ENCODE assay signal across 13 cellular contexts in the genomic region with DNA sequence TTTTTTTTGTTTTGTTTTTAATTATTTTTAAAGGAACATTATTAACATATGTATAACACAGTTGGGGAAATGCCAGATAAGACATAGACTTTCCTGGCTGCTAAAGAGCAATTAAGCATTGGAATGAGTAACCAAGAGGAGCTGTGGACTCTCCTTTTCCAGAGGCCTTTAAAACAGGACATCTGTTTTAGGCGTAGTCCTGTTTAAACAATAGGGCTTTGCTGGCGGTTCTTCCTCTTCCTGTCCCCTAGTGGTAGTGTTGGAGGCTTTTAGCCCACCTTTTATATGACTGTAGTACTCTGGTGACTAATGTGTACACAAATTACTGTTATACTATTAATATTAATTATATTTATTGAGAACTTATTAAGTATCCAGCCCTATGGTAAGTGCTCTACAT.
DNase-seq lines count a peak whose midpoint lies in the region; ATAC-seq and TF ChIP-seq lines count a peak whose summit lies in the region.
"Had no signal": no experiment of that assay in that cellular context is flagged by ENCODE, and none has a peak within 500 bp of the region (broad histone marks: within the 10 kb centered on the region; RNA-seq: fewer than 3 reads in every experiment).

No MANE protein-coding gene starts in this region.

- H3K4me3 ChIP-seq in GM23338 = no peak overlapping the region
- H3K4me3 ChIP-seq in foreskin fibroblast (ENCODE audit: low read depth in 1 of 2, low read length in 2 of 2) = no peak overlapping the region
- H3K4me3 ChIP-seq: coronary artery, K562 had no signal

- H4K20me1 ChIP-seq in GM23338 (replicated peaks; ENCODE audit: insufficient read depth) = no peaks in the 10 kb centered on the region

- H2AFZ ChIP-seq in GM23338 = no peak overlapping the region

- no peaks in the 10 kb centered on the region for H3K9me2 ChIP-seq in GM23338 (ENCODE audit: insufficient read depth)

- H3K4me1 ChIP-seq in GM23338 (ENCODE audit: insufficient read depth) = peaks cover 2% of the 10 kb centered on the region; the same call in 1 of the 2 replicates

- H3K36me3 Mint-ChIP-seq in GM23338 (ENCODE audit: low read depth) = no peaks in the 10 kb centered on the region

- no peaks in the 10 kb centered on the region for H3F3A ChIP-seq in GM23338 (replicated peaks; ENCODE audit: low read depth)

- DNase-seq in GM23338 (ENCODE audit: low spot score) (peak; percentile 61), RPMI7951 (ENCODE audit: low read depth) (peak; percentile 72), foreskin fibroblast (peak; percentile 56 to 86), pulmonary artery endothelial cell (ENCODE audit: low read depth, low spot score) (peak; percentile 17), COLO668 (lab: John Stamatoyannopoulos, UW; ENCODE audit: unreplicated experiment) (no peak)
- no peak for DNase-seq in NK-92 treated with Interleukin-12 subunit alpha and Interleukin-12 subunit beta, amount 100 ng/mL, for 24 hours (lab: John Stamatoyannopoulos, UW)
- DNase-seq: glutamatergic neuron, NCI-H2171 had no signal

- no peak overlapping the region for H3K4me2 ChIP-seq in GM23338

- no peak overlapping the region for H3K4me3 Mint-ChIP-seq in GM23338

- H3K4me1 Mint-ChIP-seq in GM23338 = peaks cover 5% of the 10 kb centered on the region; the same call in 2 of the 3 replicates

- ATAC-seq in GM23338 (peak; percentile 76), GM18520 (IDR thresholded peaks at IDR 0.05; ENCODE audit: unreplicated experiment) (no peak), GM19023 (IDR thresholded peaks at IDR 0.05; ENCODE audit: unreplicated experiment) (no peak)
- ATAC-seq: activated CD4-positive, CD25-positive, alpha-beta regulatory T cell treated with anti-CD3 and anti-CD28 coated beads, Interleukin-2, amount 50 U/mL, for 24 hours; K562 had no signal

- peak; percentile 23 to 36; a peak in 2 of 4 replicates for TF ChIP-seq CTCF in GM23338 (conservative IDR thresholded peaks at IDR 0.05; ENCODE audit: low read depth in 2 of 2)
- peak; percentile 38 for TF ChIP-seq CTCF in foreskin fibroblast (IDR thresholded peaks at IDR 0.05; ENCODE audit: low read depth, low read length)

- no peak overlapping the region for H3K27ac ChIP-seq in GM23338 (ENCODE audit: low read depth)
- H3K27ac ChIP-seq: coronary artery had no signal

- no peaks in the 10 kb centered on the region for H3K36me3 ChIP-seq in GM23338 (ENCODE audit: insufficient read depth)

- 0 out of 3 replicates have a peak, but pooled peaks cover 2% of the 10 kb centered on the region for H3K9me3 Mint-ChIP-seq in GM23338

- no peaks in the 10 kb centered on the region for H3K27me3 ChIP-seq in GM23338 (ENCODE audit: insufficient read depth)

- no peaks in the 10 kb centered on the region for H3K79me2 ChIP-seq in GM23338 (replicated peaks; ENCODE audit: insufficient read depth)

- no peak overlapping the region for H3K27ac Mint-ChIP-seq in GM23338

- H3K27me3 Mint-ChIP-seq in GM23338 (ENCODE audit: insufficient read depth, low read depth, poor library complexity) = no peaks in the 10 kb centered on the region

TF ChIP-seq in GM23338, 12 proteins besides CTCF, POLR2A, EP300 and RAD21:
- TF ChIP-seq JUNB (IDR thresholded peaks at IDR 0.05; ENCODE audit: unreplicated experiment) = no peak
- no peak for TF ChIP-seq ZNF114 (CRISPR knock-in tag; IDR thresholded peaks at IDR 0.05)
- TF ChIP-seq NANOG (IDR thresholded peaks at IDR 0.05; ENCODE audit: borderline replicate concordance) = no peak
- TF ChIP-seq EZH2 (IDR thresholded peaks at IDR 0.05; ENCODE audit: low read depth, unreplicated experiment) = no peak
- no peak for TF ChIP-seq POLR2AphosphoS5 (IDR thresholded peaks at IDR 0.05; ENCODE audit: low read depth)
- TF ChIP-seq ETS1 (IDR thresholded peaks at IDR 0.05) = no peak
- no peak for TF ChIP-seq REST (IDR thresholded peaks at IDR 0.05; ENCODE audit: unreplicated experiment)

Comparison
In these comparisons a context has a peak if more than half of its experiments do, and no peak if none do; other contexts are left out.
1. DNase-seq: peak in GM23338 (single experiment), RPMI7951 (single experiment), foreskin fibroblast (2 of 2) and pulmonary artery endothelial cell (single experiment); none in COLO668 (single experiment) and NK-92 treated with Interleukin-12 subunit alpha and Interleukin-12 subunit beta, amount 100 ng/mL, for 24 hours (single experiment).